7 cellular contexts compared by ENCODE assay signal in the genomic region with DNA sequence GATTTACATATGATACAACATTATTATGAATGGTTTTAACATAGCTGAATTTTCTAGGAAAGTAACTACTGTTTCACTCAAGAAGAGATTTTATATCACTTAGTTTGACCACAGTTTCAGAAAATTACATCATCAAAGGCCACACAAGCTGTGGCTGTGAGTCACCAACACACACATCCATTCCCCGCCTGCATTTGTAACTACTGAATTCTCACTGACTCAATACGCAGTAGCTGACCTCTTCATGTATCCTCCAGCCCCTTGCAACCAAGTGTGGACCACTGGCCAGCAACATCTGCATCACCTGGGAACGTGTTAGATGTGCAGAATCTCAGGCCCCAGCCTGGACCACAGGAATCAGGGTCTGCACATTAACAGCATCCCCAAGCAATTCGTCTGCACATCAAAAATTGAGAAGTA.
DNase-seq lines count a peak whose midpoint lies in the region; ATAC-seq and TF ChIP-seq lines count a peak whose summit lies in the region.

No MANE protein-coding gene starts in this region.

- intact Hi-C loops in activated B cell treated with CpG ODN at 0.5 μM for 24 hours (cut with micrococcal nuclease) = no loop called here

- peak; percentile 31 for ATAC-seq in activated B cell treated with CpG ODN at 0.5 μM for 24 hours (ENCODE audit: low read depth)
- ATAC-seq in HG02623 (IDR thresholded peaks at IDR 0.05; ENCODE audit: unreplicated experiment) = no peak

- no peaks in the 10 kb centered on the region for H3K36me3 Mint-ChIP-seq in HFFc6 (ENCODE audit: low read depth)
- H3K36me3 Mint-ChIP-seq in activated B cell treated with CpG ODN at 0.5 μM for 24 hours (ENCODE audit: low read depth) = peaks cover 5% of the 10 kb centered on the region

- H3K9me3 Mint-ChIP-seq in HFFc6 = no peaks in the 10 kb centered on the region
- no peaks in the 10 kb centered on the region for H3K9me3 Mint-ChIP-seq in activated B cell treated with CpG ODN at 0.5 μM for 24 hours

- CTCF ChIA-PET in activated B cell treated with CpG ODN at 0.5 μM for 24 hours (lab: Charles Lee) = interaction anchor here (1.5 kb wide), 1 partner anchor 10 kb away, joined by 7 read pairs; no protein-coding TSS in a partner anchor

- H3K27me3 Mint-ChIP-seq in HFFc6 (ENCODE audit: insufficient read depth) (peaks cover 6% of the 10 kb centered on the region), activated B cell treated with CpG ODN at 0.5 μM for 24 hours (no peaks in the 10 kb centered on the region)

- peak overlapping the region; percentile 53 for H3K27ac Mint-ChIP-seq in HFFc6
- no peak overlapping the region for H3K27ac Mint-ChIP-seq in activated B cell treated with CpG ODN at 0.5 μM for 24 hours

- H3K4me1 Mint-ChIP-seq in HFFc6 (ENCODE audit: low read depth) = peaks cover 44% of the 10 kb centered on the region
- H3K4me1 Mint-ChIP-seq in activated B cell treated with CpG ODN at 0.5 μM for 24 hours = peaks cover 53% of the 10 kb centered on the region

- H3K4me3 Mint-ChIP-seq in HFFc6 (no peak overlapping the region), activated B cell treated with CpG ODN at 0.5 μM for 24 hours (no peak overlapping the region)

- POLR2A ChIA-PET in activated B cell treated with CpG ODN at 0.5 μM for 24 hours (lab: Charles Lee) = interaction anchor here (0.7 to 1.2 kb wide), 2 partner anchors 28 to 30 kb away, joined by 3 to 5 read pairs; no protein-coding TSS in a partner anchor

- DNase-seq in HFFc6 = peak; percentile 85
- no peak for DNase-seq in activated B cell treated with CpG ODN at 0.5 μM for 24 hours
- peak; percentile 84 for DNase-seq in fibroblast of the conjunctiva (ENCODE audit: low read depth)
- DNase-seq in stimulated activated CD8-positive, alpha-beta memory T cell treated with anti-CD3 and anti-CD28 coated beads, Interleukin-4, amount 100 ng/mL, for 48 hours = peak; percentile 49
- DNase-seq in NCI-H1105 treated with DMSO at 0.1 percent for 48 hours (lab: John Stamatoyannopoulos, UW) = no peak
- DNase-seq in NCI-H82 treated with DMSO at 0.1 percent for 48 hours (lab: John Stamatoyannopoulos, UW; ENCODE audit: unreplicated experiment) = no peak

- TF ChIP-seq CTCF in HFFc6 (IDR thresholded peaks at IDR 0.05) = no peak
- TF ChIP-seq CTCF in activated B cell treated with CpG ODN at 0.5 μM for 24 hours (IDR thresholded peaks at IDR 0.05) = no peak

Comparison
In these comparisons a context has a peak if more than half of its experiments do, and no peak if none do; other contexts are left out.
1. DNase-seq: peak in HFFc6 (single experiment), fibroblast of the conjunctiva (single experiment) and stimulated activated CD8-positive, alpha-beta memory T cell treated with anti-CD3 and anti-CD28 coated beads, Interleukin-4, amount 100 ng/mL, for 48 hours (single experiment); none in activated B cell treated with CpG ODN at 0.5 μM for 24 hours (single experiment), NCI-H1105 treated with DMSO at 0.1 percent for 48 hours (single experiment) and NCI-H82 treated with DMSO at 0.1 percent for 48 hours (single experiment).